8 cellular contexts compared by ENCODE assay signal in genomic region chr12:8696402-8697100, GRCh38. TPM values are rescaled to one million over a fixed set of nuclear protein-coding genes. Genes with fewer than 3 reads are reported as not detected.
A peak's percentile ranks its signal among the peaks of the same experiment; 100 is the strongest.
DNase-seq lines count a peak whose midpoint lies in the region; ATAC-seq, FAIRE-seq and TF ChIP-seq lines count a peak whose summit lies in the region.

No MANE protein-coding gene starts in this region.

- no peaks in the 10 kb centered on the region for H3K79me2 ChIP-seq in fibroblast of lung (ENCODE audit: control insufficient read depth, insufficient read depth, low read length)

- DNase-seq in GM18507 (ENCODE audit: extremely low spot score, insufficient read length, low read depth): no peak
- no peak for DNase-seq in SJSA1 (ENCODE audit: low read depth in 1 of 2, low spot score in 2 of 2)
- no peak for DNase-seq in fibroblast of lung (ENCODE audit: low read depth in 2 of 2)
- DNase-seq in psoas muscle: no peak
- DNase-seq in NCI-H446 treated with DMSO at 0.1 percent for 48 hours (lab: John Stamatoyannopoulos, UW): no peak

- TF ChIP-seq CTCF in fibroblast of lung (conservative IDR thresholded peaks at IDR 0.05 in 1 of 2, IDR thresholded peaks at IDR 0.05 in 1 of 2; ENCODE audit: low read depth in 1 of 2, low read length in 2 of 2) (no peak), psoas muscle (IDR thresholded peaks at IDR 0.05) (no peak)

- H3K36me3 ChIP-seq in SJSA1 (peaks cover 22% of the 10 kb centered on the region), fibroblast of lung (ENCODE audit: control insufficient read depth, insufficient read depth, low read length) (no peaks in the 10 kb centered on the region), psoas muscle (ENCODE audit: insufficient read depth in 1 of 2, low read depth in 1 of 2) (peaks cover 0 to 14% of the 10 kb centered on the region in 2 donors)

- peak; percentile 54 for FAIRE-seq in GM18507 (lab: Jason Lieb, UNC)

- 22 to 38% (median 24%) methylated on average over 7 of the region's 7 CpGs for WGBS in psoas muscle, 3 donors

- H3K4me3 ChIP-seq in SJSA1 (peak overlapping the region; percentile 97), fibroblast of lung (replicated peaks in 1 of 4; ENCODE audit: control extremely low read depth in 1 of 4, insufficient read depth in 1 of 4, low read depth in 3 of 4, low read length in 4 of 4) (peak overlapping the region; percentile 46 to 84 (median 69)), psoas muscle (peak overlapping the region; percentile 99)

- H3K9ac ChIP-seq in fibroblast of lung (ENCODE audit: insufficient read depth, low read length): no peak overlapping the region

- H4K20me1 ChIP-seq in fibroblast of lung (ENCODE audit: control insufficient read depth, extremely low read depth, insufficient read depth, low read length): no peaks in the 10 kb centered on the region

- H3K27ac ChIP-seq in SJSA1: no peak overlapping the region
- H3K27ac ChIP-seq in fibroblast of lung (ENCODE audit: insufficient read depth, low read length): peak overlapping the region; percentile 8
- peak overlapping the region; percentile 96 for H3K27ac ChIP-seq in psoas muscle

- H3K4me1 ChIP-seq in SJSA1 (replicated peaks) (0 out of 2 replicates have a peak, but pooled peaks cover 4% of the 10 kb centered on the region), fibroblast of lung (ENCODE audit: control insufficient read depth, extremely low read depth, insufficient read depth, low read length) (no peaks in the 10 kb centered on the region), psoas muscle (peaks cover 28% of the 10 kb centered on the region)

- peak in 3 of 4 donors; percentile 48 to 61 (median 48) for ATAC-seq in psoas muscle
- no peak for ATAC-seq in GM21360 (IDR thresholded peaks at IDR 0.05; ENCODE audit: unreplicated experiment)
- no peak for ATAC-seq in HG03139 (IDR thresholded peaks at IDR 0.05; ENCODE audit: unreplicated experiment)
- no peak for ATAC-seq in GM19463 (IDR thresholded peaks at IDR 0.05; ENCODE audit: unreplicated experiment)

- H3K27me3 ChIP-seq in SJSA1 (replicated peaks) (no peaks in the 10 kb centered on the region), fibroblast of lung (ENCODE audit: control insufficient read depth, insufficient read depth, low read length) (no peaks in the 10 kb centered on the region), psoas muscle (ENCODE audit: insufficient read depth in 3 of 3, low read length in 2 of 3) (no peaks in the 10 kb centered on the region)

- no peaks in the 10 kb centered on the region; the same call in 1 of the 2 replicates for H3K9me3 ChIP-seq in SJSA1 (replicated peaks)
- no peaks in the 10 kb centered on the region for H3K9me3 ChIP-seq in fibroblast of lung (ENCODE audit: control insufficient read depth, insufficient read depth, low read depth, low read length)
- H3K9me3 ChIP-seq in psoas muscle: no peaks in the 10 kb centered on the region

- intact Hi-C loops in psoas muscle (cut with DNase I): loop anchor here in 1 of 2 donors (10.0 kb wide), 1 partner anchor 1668 kb away; no protein-coding TSS in a partner anchor

- peak overlapping the region; percentile 13 for H3K4me2 ChIP-seq in fibroblast of lung (ENCODE audit: extremely low read depth, insufficient read depth, low read length)

- H2AFZ ChIP-seq in fibroblast of lung (ENCODE audit: low read length): peak overlapping the region; percentile 62

RNA-seq across cellular contexts. Expression of gene RIMKLB, which starts 1.2 kb away (rescaled TPM):
- total RNA-seq in SJSA1 (2014; rRNA removed; shearing (Covaris generic)): 16.6 and 21.4 TPM in 2 replicates
- total RNA-seq in fibroblast of lung (13.0 and 13.4 TPM in 2 replicates), psoas muscle (10 to 100 TPM in 2 of 4 donors, 1 to 10 TPM in 2; 4.6 to 19.1 (median 11.2) TPM)
- polyA plus RNA-seq in fibroblast of lung (13.0 and 22.3 TPM in 2 replicates), psoas muscle (1 to 10 TPM; 4.8 to 8.1 (median 5.7) TPM)
- polyA plus RNA-seq in fibroblast of lung (2012): 11.5 and 18.8 TPM in 2 replicates
- 5.2 and 11.7 TPM in 2 replicates for polyA minus RNA-seq in fibroblast of lung (ENCODE audit: low replicate concordance)

RNA-seq across cellular contexts. Expression of gene MFAP5, which starts 33.9 kb away (rescaled TPM):
- total RNA-seq in SJSA1 (2014; rRNA removed; shearing (Covaris generic)): 1.7 and 2.3 TPM in 2 replicates
- total RNA-seq in fibroblast of lung: 1.3 and 9.0 TPM in 2 replicates
- 2.0 and 18.6 TPM in 2 replicates for polyA plus RNA-seq in fibroblast of lung
- 1.8 and 12.1 TPM in 2 replicates for polyA plus RNA-seq in fibroblast of lung (2012)
- 6.0 TPM in 1 of 2 replicates, not detected in the other for polyA minus RNA-seq in fibroblast of lung (ENCODE audit: low replicate concordance)
- total RNA-seq in psoas muscle: 10 to 100 TPM in 3 of 4 donors, 1 to 10 TPM in 1; 3.4 to 27.9 (median 20.7) TPM
- polyA plus RNA-seq in psoas muscle: 10 to 100 TPM; 17.4 to 24.5 (median 23.3) TPM

Comparison
In these comparisons a context has a peak if more than half of its experiments do, and no peak if none do; other contexts are left out.
1. ATAC-seq: peak in psoas muscle (3 of 4); none in GM21360 (single experiment), HG03139 (single experiment) and GM19463 (single experiment).
2. Peak in every context shown above with its lines, with median percentiles within 50 percentile points of each other: H3K4me3 ChIP-seq.